Comparison of ENCODE assay signal across 15 cellular contexts in genomic region chr17:1272701-1273100, GRCh38. TPM values are rescaled to one million over a fixed set of nuclear protein-coding genes. Genes with fewer than 3 reads are reported as not detected.
DNase-seq lines count a peak whose midpoint lies in the region; ATAC-seq and TF ChIP-seq lines count a peak whose summit lies in the region.
"Had no signal": no experiment of that assay in that cellular context is flagged by ENCODE, and none has a peak within 500 bp of the region (broad histone marks: within the 10 kb centered on the region; RNA-seq: fewer than 3 reads in every experiment).

No MANE protein-coding gene starts in this region.

- peak; percentile 56 for DNase-seq in activated CD4-positive, alpha-beta T cell treated with anti-CD3 and anti-CD28 coated beads, Interleukin-2, amount 10 ng/mL, durations not matched to agents 24 days and 14 days
- DNase-seq in activated CD4-positive, alpha-beta T cell treated with anti-CD3 and anti-CD28 coated beads, Interleukin-2, amount 50 U/mL, for 4 hours = no peak
- DNase-seq in RWPE2 (ENCODE audit: low spot score) = no peak
- DNase-seq in neural crest cell (ENCODE audit: low read depth, low spot score) = no peak
- DNase-seq in COLO829 (ENCODE audit: low spot score) = no peak
- DNase-seq: C1 segment of cervical spinal cord; CD4-positive, alpha-beta T cell; DMS53 had no signal

- no peaks in the 10 kb centered on the region for H3K36me3 ChIP-seq in RWPE2 (ENCODE audit: low read depth)

- no peak overlapping the region for H3K27ac Mint-ChIP-seq in activated CD4-positive, alpha-beta T cell treated with anti-CD3 and anti-CD28 coated beads, Interleukin-2, amount 10 ng/mL, durations not matched to agents 24 days and 14 days
- H3K27ac Mint-ChIP-seq in neural crest cell (ENCODE audit: unreplicated experiment) = no peak overlapping the region
- H3K27ac Mint-ChIP-seq: B cell; CD4-positive, alpha-beta T cell; GM23338 had no signal

- peaks cover 5% of the 10 kb centered on the region for H3K4me1 ChIP-seq in RWPE2 (ENCODE audit: insufficient read depth, poor library complexity, severe bottlenecking)

- no peaks in the 10 kb centered on the region for H3K36me3 Mint-ChIP-seq in activated CD4-positive, alpha-beta T cell treated with anti-CD3 and anti-CD28 coated beads, Interleukin-2, amount 10 ng/mL, durations not matched to agents 24 days and 14 days (ENCODE audit: low read depth)
- no peaks in the 10 kb centered on the region for H3K36me3 Mint-ChIP-seq in neural crest cell (ENCODE audit: low read depth)
- H3K36me3 Mint-ChIP-seq: IgD-negative memory B cell had no signal

- ATAC-seq in RWPE2 (ENCODE audit: low read depth) = 0 out of 3 replicates have a peak, but pooled peaks have one; percentile 21
- ATAC-seq in GM19463 (IDR thresholded peaks at IDR 0.05; ENCODE audit: unreplicated experiment) = no peak
- ATAC-seq in HG02981 (IDR thresholded peaks at IDR 0.05; ENCODE audit: unreplicated experiment) = no peak
- ATAC-seq: GM23338 had no signal

- H3K27me3 Mint-ChIP-seq in activated CD4-positive, alpha-beta T cell treated with anti-CD3 and anti-CD28 coated beads, Interleukin-2, amount 10 ng/mL, durations not matched to agents 24 days and 14 days = peaks cover 51% of the 10 kb centered on the region
- peaks cover 7% of the 10 kb centered on the region for H3K27me3 Mint-ChIP-seq in neural crest cell (ENCODE audit: low read depth)

- H3K4me1 Mint-ChIP-seq in activated CD4-positive, alpha-beta T cell treated with anti-CD3 and anti-CD28 coated beads, Interleukin-2, amount 10 ng/mL, durations not matched to agents 24 days and 14 days = peaks cover 16% of the 10 kb centered on the region
- H3K4me1 Mint-ChIP-seq in neural crest cell = peaks cover 5% of the 10 kb centered on the region
- H3K4me1 Mint-ChIP-seq: GM23338 had no signal

- H3K4me3 Mint-ChIP-seq in activated CD4-positive, alpha-beta T cell treated with anti-CD3 and anti-CD28 coated beads, Interleukin-2, amount 10 ng/mL, durations not matched to agents 24 days and 14 days = no peak overlapping the region
- H3K4me3 Mint-ChIP-seq in neural crest cell = peak overlapping the region; percentile 56
- H3K4me3 Mint-ChIP-seq: B cell; CD4-positive, alpha-beta T cell; GM23338 had no signal

- H3K9me3 ChIP-seq in RWPE2 (ENCODE audit: severe bottlenecking) = no peaks in the 10 kb centered on the region

- H3K27me3 ChIP-seq in RWPE2 (ENCODE audit: insufficient read depth, poor library complexity, severe bottlenecking) = peaks cover 13% of the 10 kb centered on the region

- no peak overlapping the region for H3K4me3 ChIP-seq in RWPE2 (ENCODE audit: severe bottlenecking)
- H3K4me3 ChIP-seq: GM23338 had no signal

- intact Hi-C loops in activated CD4-positive, alpha-beta T cell treated with anti-CD3 and anti-CD28 coated beads, Interleukin-2, amount 10 ng/mL, durations not matched to agents 24 days and 14 days (cut with micrococcal nuclease) = no loop called here

- H3K27ac ChIP-seq in RWPE2 (ENCODE audit: poor library complexity, severe bottlenecking) = no peak overlapping the region

- no peaks in the 10 kb centered on the region for H3K9me3 Mint-ChIP-seq in activated CD4-positive, alpha-beta T cell treated with anti-CD3 and anti-CD28 coated beads, Interleukin-2, amount 10 ng/mL, durations not matched to agents 24 days and 14 days
- H3K9me3 Mint-ChIP-seq in neural crest cell = no peaks in the 10 kb centered on the region
- H3K9me3 Mint-ChIP-seq: CD4-positive, alpha-beta T cell; GM23338; IgD-negative memory B cell had no signal

- TF ChIP-seq CTCF in RWPE2 (IDR thresholded peaks at IDR 0.05; ENCODE audit: poor library complexity, severe bottlenecking) (no peak), neural crest cell (conservative IDR thresholded peaks at IDR 0.05) (no peak)

RNA-seq across cellular contexts. Expression of gene BHLHA9, which starts 2.5 kb away (rescaled TPM):
- not detected in 2 replicates for total RNA-seq in activated CD4-positive, alpha-beta T cell treated with anti-CD3 and anti-CD28 coated beads, Interleukin-2, amount 10 ng/mL, durations not matched to agents 24 days and 14 days
- not detected in 2 replicates for total RNA-seq in neural crest cell
- total RNA-seq: B cell; CD4-positive, alpha-beta T cell; H7; HT-29 had no signal

RNA-seq across cellular contexts. Expression of gene TRARG1, which starts 6.8 kb away (rescaled TPM):
- 0.07 TPM in 2 replicates for total RNA-seq in activated CD4-positive, alpha-beta T cell treated with anti-CD3 and anti-CD28 coated beads, Interleukin-2, amount 10 ng/mL, durations not matched to agents 24 days and 14 days
- total RNA-seq in neural crest cell = 0.07 and 0.18 TPM in 2 replicates
- total RNA-seq: B cell; CD4-positive, alpha-beta T cell; GM23338; H7; HT-29 had no signal
